2 cellular contexts compared by ENCODE assay signal in the genomic region with DNA sequence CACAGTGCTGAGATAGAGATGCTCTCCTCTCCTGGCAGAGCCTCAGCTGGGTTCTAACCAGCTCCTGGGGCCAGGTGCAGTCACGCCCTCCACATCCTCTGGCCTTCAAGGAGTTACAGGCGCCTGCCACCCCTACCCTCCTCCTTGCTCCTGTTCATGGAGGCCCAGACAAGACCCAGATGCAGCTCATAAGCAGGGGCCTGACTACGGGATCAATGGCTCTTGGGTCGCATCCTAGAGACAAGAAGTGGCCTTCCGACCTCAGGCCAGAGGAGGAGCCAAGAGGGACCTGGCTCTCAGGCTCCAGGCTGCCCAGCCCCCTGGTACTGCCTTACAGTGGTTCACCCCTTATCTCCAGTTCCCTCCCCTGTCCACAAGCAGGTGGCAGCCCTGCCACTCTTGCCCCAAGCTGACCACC.
TF ChIP-seq lines count a peak whose summit lies in the region.

No MANE protein-coding gene starts in this region.

TF ChIP-seq in IMR-90, 13 proteins besides CTCF, POLR2A, EP300 and RAD21:
- no peak for TF ChIP-seq MXI1 (IDR thresholded peaks at IDR 0.05; ENCODE audit: borderline replicate concordance, low read depth, low read length)
- TF ChIP-seq SMC3 (IDR thresholded peaks at IDR 0.05; ENCODE audit: low read depth, low read length), result no peak
- no peak for TF ChIP-seq MAFK (IDR thresholded peaks at IDR 0.05; ENCODE audit: low read depth, low read length)
- TF ChIP-seq MAZ (IDR thresholded peaks at IDR 0.05; ENCODE audit: borderline replicate concordance, low read depth, low read length), result no peak
- no peak for TF ChIP-seq FOS (IDR thresholded peaks at IDR 0.05; ENCODE audit: low read depth, low read length)

TF ChIP-seq in GM12878, 131 proteins besides CTCF, POLR2A, EP300 and RAD21:
- TF ChIP-seq, protein P1, sequence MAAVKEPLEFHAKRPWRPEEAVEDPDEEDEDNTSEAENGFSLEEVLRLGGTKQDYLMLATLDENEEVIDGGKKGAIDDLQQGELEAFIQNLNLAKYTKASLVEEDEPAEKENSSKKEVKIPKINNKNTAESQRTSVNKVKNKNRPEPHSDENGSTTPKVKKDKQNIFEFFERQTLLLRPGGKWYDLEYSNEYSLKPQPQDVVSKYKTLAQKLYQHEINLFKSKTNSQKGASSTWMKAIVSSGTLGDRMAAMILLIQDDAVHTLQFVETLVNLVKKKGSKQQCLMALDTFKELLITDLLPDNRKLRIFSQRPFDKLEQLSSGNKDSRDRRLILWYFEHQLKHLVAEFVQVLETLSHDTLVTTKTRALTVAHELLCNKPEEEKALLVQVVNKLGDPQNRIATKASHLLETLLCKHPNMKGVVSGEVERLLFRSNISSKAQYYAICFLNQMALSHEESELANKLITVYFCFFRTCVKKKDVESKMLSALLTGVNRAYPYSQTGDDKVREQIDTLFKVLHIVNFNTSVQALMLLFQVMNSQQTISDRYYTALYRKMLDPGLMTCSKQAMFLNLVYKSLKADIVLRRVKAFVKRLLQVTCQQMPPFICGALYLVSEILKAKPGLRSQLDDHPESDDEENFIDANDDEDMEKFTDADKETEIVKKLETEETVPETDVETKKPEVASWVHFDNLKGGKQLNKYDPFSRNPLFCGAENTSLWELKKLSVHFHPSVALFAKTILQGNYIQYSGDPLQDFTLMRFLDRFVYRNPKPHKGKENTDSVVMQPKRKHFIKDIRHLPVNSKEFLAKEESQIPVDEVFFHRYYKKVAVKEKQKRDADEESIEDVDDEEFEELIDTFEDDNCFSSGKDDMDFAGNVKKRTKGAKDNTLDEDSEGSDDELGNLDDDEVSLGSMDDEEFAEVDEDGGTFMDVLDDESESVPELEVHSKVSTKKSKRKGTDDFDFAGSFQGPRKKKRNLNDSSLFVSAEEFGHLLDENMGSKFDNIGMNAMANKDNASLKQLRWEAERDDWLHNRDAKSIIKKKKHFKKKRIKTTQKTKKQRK (IDR thresholded peaks at IDR 0.05; ENCODE audit: low read depth, low read length), result no peak
- no peak for TF ChIP-seq SRF (IDR thresholded peaks at IDR 0.05; ENCODE audit: low read depth in 2 of 2, low read length in 2 of 2)
- TF ChIP-seq POLR2AphosphoS2 (IDR thresholded peaks at IDR 0.05; ENCODE audit: low read depth, low read length), result no peak
- no peak for TF ChIP-seq NFIC (IDR thresholded peaks at IDR 0.05; ENCODE audit: low read depth, low read length)
- no peak for TF ChIP-seq HDAC6 (IDR thresholded peaks at IDR 0.05; ENCODE audit: unreplicated experiment)
- TF ChIP-seq MEF2A (IDR thresholded peaks at IDR 0.05; ENCODE audit: insufficient read depth, low read depth, low read length), result no peak
- TF ChIP-seq, protein P2, sequence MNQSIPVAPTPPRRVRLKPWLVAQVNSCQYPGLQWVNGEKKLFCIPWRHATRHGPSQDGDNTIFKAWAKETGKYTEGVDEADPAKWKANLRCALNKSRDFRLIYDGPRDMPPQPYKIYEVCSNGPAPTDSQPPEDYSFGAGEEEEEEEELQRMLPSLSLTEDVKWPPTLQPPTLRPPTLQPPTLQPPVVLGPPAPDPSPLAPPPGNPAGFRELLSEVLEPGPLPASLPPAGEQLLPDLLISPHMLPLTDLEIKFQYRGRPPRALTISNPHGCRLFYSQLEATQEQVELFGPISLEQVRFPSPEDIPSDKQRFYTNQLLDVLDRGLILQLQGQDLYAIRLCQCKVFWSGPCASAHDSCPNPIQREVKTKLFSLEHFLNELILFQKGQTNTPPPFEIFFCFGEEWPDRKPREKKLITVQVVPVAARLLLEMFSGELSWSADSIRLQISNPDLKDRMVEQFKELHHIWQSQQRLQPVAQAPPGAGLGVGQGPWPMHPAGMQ (IDR thresholded peaks at IDR 0.05; ENCODE audit: borderline replicate concordance), result no peak
- TF ChIP-seq FOXM1 (IDR thresholded peaks at IDR 0.05; ENCODE audit: low read depth, low read length), result no peak
- no peak for TF ChIP-seq ZNF274 (IDR thresholded peaks at IDR 0.05; ENCODE audit: insufficient read depth, insufficient read length)
- no peak for TF ChIP-seq EGR1 (IDR thresholded peaks at IDR 0.05; ENCODE audit: borderline replicate concordance in 1 of 2, low read depth in 2 of 2, low read length in 2 of 2)
- no peak for TF ChIP-seq SIX5 (IDR thresholded peaks at IDR 0.05; ENCODE audit: low read depth, low read length, severe bottlenecking)
- TF ChIP-seq RAD51 (IDR thresholded peaks at IDR 0.05), result no peak
- TF ChIP-seq ZZZ3 (IDR thresholded peaks at IDR 0.05; ENCODE audit: control insufficient read depth, insufficient read length, low read depth), result no peak
- TF ChIP-seq, protein P3, sequence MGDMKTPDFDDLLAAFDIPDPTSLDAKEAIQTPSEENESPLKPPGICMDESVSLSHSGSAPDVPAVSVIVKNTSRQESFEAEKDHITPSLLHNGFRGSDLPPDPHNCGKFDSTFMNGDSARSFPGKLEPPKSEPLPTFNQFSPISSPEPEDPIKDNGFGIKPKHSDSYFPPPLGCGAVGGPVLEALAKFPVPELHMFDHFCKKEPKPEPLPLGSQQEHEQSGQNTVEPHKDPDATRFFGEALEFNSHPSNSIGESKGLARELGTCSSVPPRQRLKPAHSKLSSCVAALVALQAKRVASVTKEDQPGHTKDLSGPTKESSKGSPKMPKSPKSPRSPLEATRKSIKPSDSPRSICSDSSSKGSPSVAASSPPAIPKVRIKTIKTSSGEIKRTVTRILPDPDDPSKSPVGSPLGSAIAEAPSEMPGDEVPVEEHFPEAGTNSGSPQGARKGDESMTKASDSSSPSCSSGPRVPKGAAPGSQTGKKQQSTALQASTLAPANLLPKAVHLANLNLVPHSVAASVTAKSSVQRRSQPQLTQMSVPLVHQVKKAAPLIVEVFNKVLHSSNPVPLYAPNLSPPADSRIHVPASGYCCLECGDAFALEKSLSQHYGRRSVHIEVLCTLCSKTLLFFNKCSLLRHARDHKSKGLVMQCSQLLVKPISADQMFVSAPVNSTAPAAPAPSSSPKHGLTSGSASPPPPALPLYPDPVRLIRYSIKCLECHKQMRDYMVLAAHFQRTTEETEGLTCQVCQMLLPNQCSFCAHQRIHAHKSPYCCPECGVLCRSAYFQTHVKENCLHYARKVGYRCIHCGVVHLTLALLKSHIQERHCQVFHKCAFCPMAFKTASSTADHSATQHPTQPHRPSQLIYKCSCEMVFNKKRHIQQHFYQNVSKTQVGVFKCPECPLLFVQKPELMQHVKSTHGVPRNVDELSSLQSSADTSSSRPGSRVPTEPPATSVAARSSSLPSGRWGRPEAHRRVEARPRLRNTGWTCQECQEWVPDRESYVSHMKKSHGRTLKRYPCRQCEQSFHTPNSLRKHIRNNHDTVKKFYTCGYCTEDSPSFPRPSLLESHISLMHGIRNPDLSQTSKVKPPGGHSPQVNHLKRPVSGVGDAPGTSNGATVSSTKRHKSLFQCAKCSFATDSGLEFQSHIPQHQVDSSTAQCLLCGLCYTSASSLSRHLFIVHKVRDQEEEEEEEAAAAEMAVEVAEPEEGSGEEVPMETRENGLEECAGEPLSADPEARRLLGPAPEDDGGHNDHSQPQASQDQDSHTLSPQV (IDR thresholded peaks at IDR 0.05), result no peak
- TF ChIP-seq ZNF622 (IDR thresholded peaks at IDR 0.05), result no peak
- TF ChIP-seq PAX8 (IDR thresholded peaks at IDR 0.05), result no peak
- TF ChIP-seq SIN3A (IDR thresholded peaks at IDR 0.05; ENCODE audit: low read depth, low read length), result 0 out of 2 replicates have a peak, but pooled peaks have one; percentile 14
- 0 out of 2 replicates have a peak, but pooled peaks have one; percentile 20 for TF ChIP-seq BACH1 (IDR thresholded peaks at IDR 0.05; ENCODE audit: borderline replicate concordance)
- TF ChIP-seq, protein P4, sequence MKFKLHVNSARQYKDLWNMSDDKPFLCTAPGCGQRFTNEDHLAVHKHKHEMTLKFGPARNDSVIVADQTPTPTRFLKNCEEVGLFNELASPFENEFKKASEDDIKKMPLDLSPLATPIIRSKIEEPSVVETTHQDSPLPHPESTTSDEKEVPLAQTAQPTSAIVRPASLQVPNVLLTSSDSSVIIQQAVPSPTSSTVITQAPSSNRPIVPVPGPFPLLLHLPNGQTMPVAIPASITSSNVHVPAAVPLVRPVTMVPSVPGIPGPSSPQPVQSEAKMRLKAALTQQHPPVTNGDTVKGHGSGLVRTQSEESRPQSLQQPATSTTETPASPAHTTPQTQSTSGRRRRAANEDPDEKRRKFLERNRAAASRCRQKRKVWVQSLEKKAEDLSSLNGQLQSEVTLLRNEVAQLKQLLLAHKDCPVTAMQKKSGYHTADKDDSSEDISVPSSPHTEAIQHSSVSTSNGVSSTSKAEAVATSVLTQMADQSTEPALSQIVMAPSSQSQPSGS (IDR thresholded peaks at IDR 0.05; ENCODE audit: low read length), result no peak
- TF ChIP-seq, protein P5, sequence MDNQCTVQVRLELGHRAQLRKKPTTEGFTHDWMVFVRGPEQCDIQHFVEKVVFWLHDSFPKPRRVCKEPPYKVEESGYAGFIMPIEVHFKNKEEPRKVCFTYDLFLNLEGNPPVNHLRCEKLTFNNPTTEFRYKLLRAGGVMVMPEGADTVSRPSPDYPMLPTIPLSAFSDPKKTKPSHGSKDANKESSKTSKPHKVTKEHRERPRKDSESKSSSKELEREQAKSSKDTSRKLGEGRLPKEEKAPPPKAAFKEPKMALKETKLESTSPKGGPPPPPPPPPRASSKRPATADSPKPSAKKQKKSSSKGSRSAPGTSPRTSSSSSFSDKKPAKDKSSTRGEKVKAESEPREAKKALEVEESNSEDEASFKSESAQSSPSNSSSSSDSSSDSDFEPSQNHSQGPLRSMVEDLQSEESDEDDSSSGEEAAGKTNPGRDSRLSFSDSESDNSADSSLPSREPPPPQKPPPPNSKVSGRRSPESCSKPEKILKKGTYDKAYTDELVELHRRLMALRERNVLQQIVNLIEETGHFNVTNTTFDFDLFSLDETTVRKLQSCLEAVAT (IDR thresholded peaks at IDR 0.05), result no peak
- TF ChIP-seq, protein P6, sequence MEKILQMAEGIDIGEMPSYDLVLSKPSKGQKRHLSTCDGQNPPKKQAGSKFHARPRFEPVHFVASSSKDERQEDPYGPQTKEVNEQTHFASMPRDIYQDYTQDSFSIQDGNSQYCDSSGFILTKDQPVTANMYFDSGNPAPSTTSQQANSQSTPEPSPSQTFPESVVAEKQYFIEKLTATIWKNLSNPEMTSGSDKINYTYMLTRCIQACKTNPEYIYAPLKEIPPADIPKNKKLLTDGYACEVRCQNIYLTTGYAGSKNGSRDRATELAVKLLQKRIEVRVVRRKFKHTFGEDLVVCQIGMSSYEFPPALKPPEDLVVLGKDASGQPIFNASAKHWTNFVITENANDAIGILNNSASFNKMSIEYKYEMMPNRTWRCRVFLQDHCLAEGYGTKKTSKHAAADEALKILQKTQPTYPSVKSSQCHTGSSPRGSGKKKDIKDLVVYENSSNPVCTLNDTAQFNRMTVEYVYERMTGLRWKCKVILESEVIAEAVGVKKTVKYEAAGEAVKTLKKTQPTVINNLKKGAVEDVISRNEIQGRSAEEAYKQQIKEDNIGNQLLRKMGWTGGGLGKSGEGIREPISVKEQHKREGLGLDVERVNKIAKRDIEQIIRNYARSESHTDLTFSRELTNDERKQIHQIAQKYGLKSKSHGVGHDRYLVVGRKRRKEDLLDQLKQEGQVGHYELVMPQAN (conservative IDR thresholded peaks at IDR 0.05), result no peak
- TF ChIP-seq LARP7 (IDR thresholded peaks at IDR 0.05), result 0 out of 2 replicates have a peak, but pooled peaks have one; percentile 45
- TF ChIP-seq, protein P7, sequence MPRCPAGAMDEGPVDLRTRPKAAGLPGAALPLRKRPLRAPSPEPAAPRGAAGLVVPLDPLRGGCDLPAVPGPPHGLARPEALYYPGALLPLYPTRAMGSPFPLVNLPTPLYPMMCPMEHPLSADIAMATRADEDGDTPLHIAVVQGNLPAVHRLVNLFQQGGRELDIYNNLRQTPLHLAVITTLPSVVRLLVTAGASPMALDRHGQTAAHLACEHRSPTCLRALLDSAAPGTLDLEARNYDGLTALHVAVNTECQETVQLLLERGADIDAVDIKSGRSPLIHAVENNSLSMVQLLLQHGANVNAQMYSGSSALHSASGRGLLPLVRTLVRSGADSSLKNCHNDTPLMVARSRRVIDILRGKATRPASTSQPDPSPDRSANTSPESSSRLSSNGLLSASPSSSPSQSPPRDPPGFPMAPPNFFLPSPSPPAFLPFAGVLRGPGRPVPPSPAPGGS (IDR thresholded peaks at IDR 0.05; ENCODE audit: borderline replicate concordance, insufficient read depth, low read depth, low read length, poor library complexity, severe bottlenecking), result no peak
- TF ChIP-seq TARDBP (IDR thresholded peaks at IDR 0.05; ENCODE audit: borderline replicate concordance), result no peak
- no peak for TF ChIP-seq ZNF24 (IDR thresholded peaks at IDR 0.05)
